Comparison of ENCODE assay signal across 16 cellular contexts in the genomic region with DNA sequence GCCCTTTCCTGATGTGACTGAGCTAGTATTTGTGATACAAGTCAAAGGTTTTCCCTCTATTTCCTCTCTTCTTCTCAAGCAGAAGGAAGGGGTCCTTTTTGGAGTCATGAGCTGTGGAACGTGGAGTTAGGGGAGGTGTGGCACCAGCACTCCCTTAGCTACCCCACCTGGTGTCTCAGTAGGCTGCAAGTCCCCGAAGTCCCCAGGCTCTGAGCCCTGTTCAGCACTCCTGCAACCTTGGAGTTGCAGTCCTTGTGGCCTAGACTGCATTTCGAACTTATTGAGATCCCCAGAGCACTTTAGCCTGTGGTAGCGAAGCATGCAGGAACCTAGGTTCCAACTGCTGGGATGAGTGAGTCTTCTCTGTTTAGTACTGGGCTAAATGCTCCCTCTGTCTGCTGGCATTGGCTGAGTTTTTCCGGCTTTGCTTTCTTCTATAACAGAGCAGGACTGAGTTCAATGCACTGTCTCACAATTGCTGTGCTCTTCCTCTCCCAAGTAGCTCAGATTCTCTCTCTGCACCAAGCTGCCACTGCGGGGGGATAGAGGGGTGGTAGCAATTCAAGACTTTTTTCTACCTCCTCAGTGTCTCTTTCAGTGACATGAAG.
DNase-seq lines count a peak whose midpoint lies in the region; ATAC-seq, FAIRE-seq and TF ChIP-seq lines count a peak whose summit lies in the region.
"Had no signal": no experiment of that assay in that cellular context is flagged by ENCODE, and none has a peak within 500 bp of the region (broad histone marks: within the 10 kb centered on the region; RNA-seq: fewer than 3 reads in every experiment).

No MANE protein-coding gene starts in this region.

- no peak overlapping the region for H3K4ac ChIP-seq in H1 (replicated peaks; ENCODE audit: insufficient read length, low read depth, low read length)

- no peak overlapping the region for H4K91ac ChIP-seq in H1 (replicated peaks; ENCODE audit: insufficient read length, low read length)

- no peak overlapping the region for H2BK20ac ChIP-seq in H1 (ENCODE audit: low read length)

- intact Hi-C loops in PC-3 (cut with micrococcal nuclease), result no loop called here
- intact Hi-C loops in activated T-helper 2 cell treated with anti-CD3 and anti-CD28 coated beads, Interferon-gamma antibody, Interleukin-2, Interleukin-4, amounts not matched to agents 10 μg/mL and 5 μg/mL and 100 μg/mL, durations not matched to agents 14 hours and 24 hours and 36 hours (cut with micrococcal nuclease), result no loop called here

- H3K23me2 ChIP-seq in H1 (ENCODE audit: low read depth, low read length), result no peaks in the 10 kb centered on the region

- H3K4me1 Mint-ChIP-seq in activated T-helper 2 cell treated with anti-CD3 and anti-CD28 coated beads, Interferon-gamma antibody, Interleukin-2, Interleukin-4, amounts not matched to agents 10 μg/mL and 5 μg/mL and 100 μg/mL, durations not matched to agents 14 hours and 24 hours and 36 hours (ENCODE audit: low read depth), result no peaks in the 10 kb centered on the region

- H2AFZ ChIP-seq in SK-N-SH (ENCODE audit: low read depth) (no peak overlapping the region), PC-3 (ENCODE audit: low read length) (peak overlapping the region; percentile 32; the same call in 1 of the 2 replicates), H1 (ENCODE audit: low read length) (peak overlapping the region; percentile 88)

- no peak for TF ChIP-seq POLR2A in H1 (IDR thresholded peaks at IDR 0.05; ENCODE audit: control extremely low read depth in 1 of 2, low read depth in 2 of 2, low read length in 2 of 2)

- H3K27ac ChIP-seq in SK-N-SH (ENCODE audit: low read depth in 2 of 2, low read length in 1 of 2), result no peak overlapping the region
- H3K27ac ChIP-seq in PC-3 (ENCODE audit: low read length), result no peak overlapping the region
- no peak overlapping the region for H3K27ac ChIP-seq in H1 (ENCODE audit: low read depth, low read length)

- no peak overlapping the region for H3K18ac ChIP-seq in H1 (ENCODE audit: extremely low read depth, low read length)

- H3K4me3 Mint-ChIP-seq in activated T-helper 2 cell treated with anti-CD3 and anti-CD28 coated beads, Interferon-gamma antibody, Interleukin-2, Interleukin-4, amounts not matched to agents 10 μg/mL and 5 μg/mL and 100 μg/mL, durations not matched to agents 14 hours and 24 hours and 36 hours (ENCODE audit: low read depth), result no peak overlapping the region
- H3K4me3 Mint-ChIP-seq: T-helper 1 cell treated with Interleukin-12 subunit alpha and Interleukin-12 subunit beta and Interleukin-4 antibody, amounts not matched to agents 30 μg/mL and 1 μg/mL, for 36 hours had no signal

- ATAC-seq in SK-N-SH treated with all-trans-retinoic acid at 6 μM for 48 hours (peak; percentile 56), PC-3 (no peak; the same call in 1 of the 2 replicates), HG02840 (IDR thresholded peaks at IDR 0.05; ENCODE audit: low FRiP score, unreplicated experiment) (no peak)

- no peaks in the 10 kb centered on the region for H3K27me3 Mint-ChIP-seq in activated T-helper 2 cell treated with anti-CD3 and anti-CD28 coated beads, Interferon-gamma antibody, Interleukin-2, Interleukin-4, amounts not matched to agents 10 μg/mL and 5 μg/mL and 100 μg/mL, durations not matched to agents 14 hours and 24 hours and 36 hours (ENCODE audit: low read depth)

- WGBS in SK-N-SH (ENCODE audit: low lambda C conversion rate), result 4% methylated on average over 6 of the region's 6 CpGs
- 90% methylated on average over 6 of the region's 6 CpGs; no CpG with 5 or more reads in 1 of the 2 experiments for WGBS in H1 (ENCODE audit: extremely low coverage in 1 of 2, insufficient coverage in 1 of 2, insufficient read length in 1 of 2, insufficient replicate concordance in 2 of 2, low coverage in 1 of 2, low lambda C conversion rate in 2 of 2, missing lambda C conversion rate in 1 of 2), 2 experiments

- no peak for TF ChIP-seq CTCF in SK-N-SH (IDR thresholded peaks at IDR 0.05)
- no peak for TF ChIP-seq CTCF in PC-3 (conservative IDR thresholded peaks at IDR 0.05; ENCODE audit: low read depth, low read length)
- TF ChIP-seq CTCF in H1 (IDR thresholded peaks at IDR 0.05; ENCODE audit: control extremely low read depth in 1 of 3, insufficient read depth in 1 of 3, low read depth in 1 of 3, low read length in 3 of 3), result no peak

- no peak overlapping the region for H2BK15ac ChIP-seq in H1 (ENCODE audit: low read length)

- H3K4me1 ChIP-seq in SK-N-SH (ENCODE audit: control insufficient read depth in 1 of 2, insufficient read depth in 2 of 2, low read depth in 1 of 2, low read length in 1 of 2) (no peaks in the 10 kb centered on the region; a peak in 1 of 4 replicates), PC-3 (ENCODE audit: insufficient read depth, low read length) (no peaks in the 10 kb centered on the region), H1 (replicated peaks in 1 of 4; ENCODE audit: control insufficient read depth in 3 of 4, insufficient read depth in 4 of 4, low read length in 3 of 4) (no peaks in the 10 kb centered on the region)

- H3K23ac ChIP-seq in H1 (ENCODE audit: insufficient read length), result no peak overlapping the region

- DNase-seq in SK-N-SH (no peak), PC-3 (peak; percentile 4), H1 (ENCODE audit: low read depth in 1 of 2, low spot score in 2 of 2) (no peak), NCI-H2081 treated with DMSO at 0.1 percent for 48 hours (lab: John Stamatoyannopoulos, UW) (no peak), hippocampal formation (lab: John Stamatoyannopoulos, UW) (no peak)
- no peak for DNase-seq in activated T-helper 2 cell treated with anti-CD3 and anti-CD28 coated beads, Interferon-gamma antibody, Interleukin-2, Interleukin-4, amounts not matched to agents 10 μg/mL and 5 μg/mL and 100 μg/mL, durations not matched to agents 14 hours and 24 hours and 36 hours (ENCODE audit: low spot score)
- DNase-seq: 8988T, C1 segment of cervical spinal cord, KBM-7, NCI-H1092, NCI-H1694, NCI-H2171, NCI-H774 had no signal

- no peak overlapping the region for H3K14ac ChIP-seq in H1 (ENCODE audit: insufficient read length)

- no peaks in the 10 kb centered on the region for H3K9me2 ChIP-seq in SK-N-SH
- H3K9me2 ChIP-seq in PC-3 (replicated peaks; ENCODE audit: low read length), result no peaks in the 10 kb centered on the region

- no peak overlapping the region for H3K27ac Mint-ChIP-seq in activated T-helper 2 cell treated with anti-CD3 and anti-CD28 coated beads, Interferon-gamma antibody, Interleukin-2, Interleukin-4, amounts not matched to agents 10 μg/mL and 5 μg/mL and 100 μg/mL, durations not matched to agents 14 hours and 24 hours and 36 hours
- H3K27ac Mint-ChIP-seq: T-helper 1 cell treated with Interleukin-12 subunit alpha and Interleukin-12 subunit beta and Interleukin-4 antibody, amounts not matched to agents 30 μg/mL and 1 μg/mL, for 36 hours had no signal

- H3K56ac ChIP-seq in H1 (replicated peaks; ENCODE audit: insufficient read length, low read depth, low read length), result no peak overlapping the region

- H4K8ac ChIP-seq in H1 (ENCODE audit: extremely low read depth, insufficient read depth, low read length), result no peak overlapping the region

- no peak overlapping the region for H2AK5ac ChIP-seq in H1 (ENCODE audit: low read depth, low read length)

- no peaks in the 10 kb centered on the region for H3K36me3 ChIP-seq in SK-N-SH (replicated peaks in 1 of 2; ENCODE audit: control insufficient read depth in 1 of 2, insufficient read depth in 2 of 2, low read length in 1 of 2)
- no peaks in the 10 kb centered on the region for H3K36me3 ChIP-seq in PC-3 (ENCODE audit: low read depth, low read length)
- no peaks in the 10 kb centered on the region for H3K36me3 ChIP-seq in H1 (ENCODE audit: control insufficient read depth in 2 of 4, insufficient read depth in 4 of 4, low read length in 3 of 4)

- H3K4me2 ChIP-seq in SK-N-SH, result no peak overlapping the region
- no peak overlapping the region for H3K4me2 ChIP-seq in PC-3 (ENCODE audit: low read length)
- no peak overlapping the region for H3K4me2 ChIP-seq in H1 (ENCODE audit: insufficient read depth in 1 of 2, low read depth in 2 of 2, low read length in 2 of 2)

- no peaks in the 10 kb centered on the region for H3K36me3 Mint-ChIP-seq in activated T-helper 2 cell treated with anti-CD3 and anti-CD28 coated beads, Interferon-gamma antibody, Interleukin-2, Interleukin-4, amounts not matched to agents 10 μg/mL and 5 μg/mL and 100 μg/mL, durations not matched to agents 14 hours and 24 hours and 36 hours (ENCODE audit: low read depth)

- H3K9me3 ChIP-seq in SK-N-SH (no peaks in the 10 kb centered on the region), PC-3 (ENCODE audit: low read length) (no peaks in the 10 kb centered on the region), H1 (ENCODE audit: insufficient read depth in 2 of 2, low read depth in 1 of 2, low read length in 1 of 2) (peaks cover 0 to 2% of the 10 kb centered on the region in 2 experiments; a peak in 1 of 4 replicates)

- H4K20me1 ChIP-seq in SK-N-SH (ENCODE audit: insufficient read depth), result no peaks in the 10 kb centered on the region
- H4K20me1 ChIP-seq in PC-3 (ENCODE audit: low read length), result no peaks in the 10 kb centered on the region
- no peaks in the 10 kb centered on the region for H4K20me1 ChIP-seq in H1 (replicated peaks in 1 of 2; ENCODE audit: control insufficient read depth in 1 of 2, insufficient read depth in 2 of 2, low read length in 2 of 2)

- H3K79me2 ChIP-seq in SK-N-SH (ENCODE audit: insufficient read depth) (no peaks in the 10 kb centered on the region), PC-3 (ENCODE audit: low read length) (no peaks in the 10 kb centered on the region), H1 (ENCODE audit: control insufficient read depth in 1 of 2, insufficient read depth in 2 of 2, low read length in 2 of 2) (no peaks in the 10 kb centered on the region)

- H2BK120ac ChIP-seq in H1 (replicated peaks; ENCODE audit: low read depth, low read length), result no peak overlapping the region

- H3K9me3 Mint-ChIP-seq in activated T-helper 2 cell treated with anti-CD3 and anti-CD28 coated beads, Interferon-gamma antibody, Interleukin-2, Interleukin-4, amounts not matched to agents 10 μg/mL and 5 μg/mL and 100 μg/mL, durations not matched to agents 14 hours and 24 hours and 36 hours, result peaks cover 33% of the 10 kb centered on the region

- no peak for TF ChIP-seq RAD21 in SK-N-SH (IDR thresholded peaks at IDR 0.05; ENCODE audit: low read length)
- peak; percentile 5 to 21; a peak in 2 of 4 replicates for TF ChIP-seq RAD21 in H1 (IDR thresholded peaks at IDR 0.05 in 1 of 2, conservative IDR thresholded peaks at IDR 0.05 in 1 of 2; ENCODE audit: low read depth in 2 of 2, low read length in 2 of 2)

- H3K9ac ChIP-seq in SK-N-SH, result no peak overlapping the region
- H3K9ac ChIP-seq in PC-3 (ENCODE audit: low read length), result no peak overlapping the region
- no peak overlapping the region for H3K9ac ChIP-seq in H1 (replicated peaks in 1 of 4; ENCODE audit: extremely low read depth in 1 of 4, low read depth in 3 of 4, low read length in 3 of 4)

- CTCF ChIA-PET in SK-N-SH (lab: Yijun Ruan, JAX), result no interaction called here
- CTCF ChIA-PET in PC-3 (lab: Charles Lee), result no interaction called here
- CTCF ChIA-PET in H1 (lab: Charles Lee; ENCODE audit: partially characterized antibody), result interaction anchor here (0.6 to 1.8 kb wide), 5 partner anchors 11 to 834 kb away, joined by 3 to 8 read pairs (median 3); no protein-coding TSS in a partner anchor

- H3F3A ChIP-seq in SK-N-SH (replicated peaks; ENCODE audit: insufficient read depth) (no peaks in the 10 kb centered on the region), PC-3 (ENCODE audit: low read length, unreplicated experiment) (no peaks in the 10 kb centered on the region)

- H4K5ac ChIP-seq in H1 (ENCODE audit: insufficient read length, low read depth, low read length), result no peak overlapping the region

- H3K27me3 ChIP-seq in SK-N-SH (ENCODE audit: insufficient read depth), result no peaks in the 10 kb centered on the region
- no peaks in the 10 kb centered on the region for H3K27me3 ChIP-seq in PC-3 (ENCODE audit: low read length)
- H3K27me3 ChIP-seq in H1 (replicated peaks in 1 of 4; ENCODE audit: control insufficient read depth in 3 of 4, extremely low read depth in 1 of 4, insufficient read depth in 3 of 4, low read length in 3 of 4), result no peaks in the 10 kb centered on the region

- H3K79me1 ChIP-seq in H1 (ENCODE audit: low read depth, low read length), result no peaks in the 10 kb centered on the region

- H2BK12ac ChIP-seq in H1 (ENCODE audit: low read depth, low read length), result no peak overlapping the region

- no TSS peak for BruUV-seq in PC-3 (replicated peaks; lab: Mats Ljungman, UMichigan)

- FAIRE-seq in H1 (lab: Jason Lieb, UNC), result no peak

- H3K4me3 ChIP-seq in SK-N-SH (ENCODE audit: low read depth in 2 of 2, low read length in 1 of 2) (no peak overlapping the region), PC-3 (ENCODE audit: low read length) (no peak overlapping the region), H1 (ENCODE audit: extremely low read depth in 1 of 4, insufficient read depth in 2 of 4, low read depth in 3 of 4, low read length in 4 of 4) (no peak overlapping the region)

- TF ChIP-seq EP300 in SK-N-SH (IDR thresholded peaks at IDR 0.05; ENCODE audit: borderline replicate concordance in 1 of 2, low read depth in 1 of 2, low read length in 1 of 2), result no peak
- TF ChIP-seq EP300 in H1 (IDR thresholded peaks at IDR 0.05; ENCODE audit: borderline replicate concordance in 1 of 2, low read depth in 2 of 2, low read length in 2 of 2), result no peak

- POLR2A ChIA-PET in SK-N-SH (lab: Yijun Ruan, JAX), result no interaction called here
- POLR2A ChIA-PET in PC-3 (lab: Charles Lee; ENCODE audit: unreplicated experiment), result no interaction called here
- POLR2A ChIA-PET in H1 (lab: Charles Lee; ENCODE audit: partially characterized antibody), result no interaction called here

- no peak overlapping the region for H2BK5ac ChIP-seq in H1 (ENCODE audit: low read depth, low read length)
